21 cellular contexts compared by ENCODE assay signal in genomic region chr20:57528148-57528547, GRCh38. TPM values are rescaled to one million over a fixed set of nuclear protein-coding genes. Genes with fewer than 3 reads are reported as not detected.
DNase-seq lines count a peak whose midpoint lies in the region; ATAC-seq and TF ChIP-seq lines count a peak whose summit lies in the region.
"Had no signal": no experiment of that assay in that cellular context is flagged by ENCODE, and none has a peak within 500 bp of the region (broad histone marks: within the 10 kb centered on the region; RNA-seq: fewer than 3 reads in every experiment).

No MANE protein-coding gene starts in this region.

- 79% methylated on average over 4 of the region's 4 CpGs for whole genome bisulfite sequencing in right lobe of liver (ENCODE audit: insufficient coverage, low coverage, low lambda C conversion rate, missing lambda C conversion rate)
- WGBS in mesendoderm (ENCODE audit: extremely low coverage, insufficient coverage, low lambda C conversion rate) = no CpG with 5 or more reads among the region's 4 CpGs

- H2BK120ac ChIP-seq in mesendoderm (ENCODE audit: low read depth, low read length) = no peak overlapping the region

- H3K56ac ChIP-seq in mesendoderm (ENCODE audit: low read length) = no peak overlapping the region

- H4K5ac ChIP-seq in mesendoderm (ENCODE audit: low read length) = no peak overlapping the region

- H3K4me1 ChIP-seq in right lobe of liver (peaks cover 0 to 41% (median 12%) of the 10 kb centered on the region in 4 donors), mesendoderm (ENCODE audit: control insufficient read depth, low read depth, low read length) (no peaks in the 10 kb centered on the region)

- no peaks in the 10 kb centered on the region for H3K79me2 ChIP-seq in mesendoderm (ENCODE audit: control insufficient read depth, insufficient read depth, low read length)

- H3K9ac ChIP-seq in mesendoderm (ENCODE audit: low read length) = no peak overlapping the region

- H3K79me1 ChIP-seq in mesendoderm (ENCODE audit: low read length) = no peaks in the 10 kb centered on the region

- H2AK5ac ChIP-seq in mesendoderm (ENCODE audit: low read length) = no peak overlapping the region

- H3K23ac ChIP-seq in mesendoderm (ENCODE audit: low read length) = no peak overlapping the region

- H3K27me3 ChIP-seq in right lobe of liver = no peaks in the 10 kb centered on the region
- no peaks in the 10 kb centered on the region for H3K27me3 ChIP-seq in mesendoderm (ENCODE audit: insufficient read depth, low read length, poor library complexity)

- H2BK15ac ChIP-seq in mesendoderm (replicated peaks; ENCODE audit: low read depth) = no peak overlapping the region

- DNase-seq in NCI-H69 (lab: John Stamatoyannopoulos, UW) (peak; percentile 6), left kidney (ENCODE audit: low read depth, low spot score) (peak; percentile 59), right lobe of liver (no peak), mesendoderm (no peak)
- DNase-seq: C1 segment of cervical spinal cord; Calu3; CD4-positive, alpha-beta memory T cell; COR-L47; DMS53; DMS79 treated with DMSO at 0.1 percent for 48 hours; GF-D8; GOT3 had no signal

- H3K27ac ChIP-seq in right lobe of liver = peak overlapping the region in 2 of 3 donors; percentile 98 to 99
- H3K27ac ChIP-seq in mesendoderm (ENCODE audit: low read depth, low read length) = no peak overlapping the region

- H3K4ac ChIP-seq in mesendoderm (ENCODE audit: low read depth, low read length) = no peak overlapping the region

- H3K9me3 ChIP-seq in right lobe of liver = no peaks in the 10 kb centered on the region
- H3K9me3 ChIP-seq: HAP-1 had no signal

- H2BK5ac ChIP-seq in mesendoderm (ENCODE audit: low read length) = no peak overlapping the region

- H3K36me3 ChIP-seq in right lobe of liver (no peaks in the 10 kb centered on the region), mesendoderm (ENCODE audit: control insufficient read depth, insufficient read depth, low read length) (no peaks in the 10 kb centered on the region)
- H3K36me3 ChIP-seq: HAP-1 had no signal

- H3K4me2 ChIP-seq in mesendoderm (ENCODE audit: low read length) = no peak overlapping the region

- no peak for TF ChIP-seq POLR2A in right lobe of liver (IDR thresholded peaks at IDR 0.05)

- H3K4me3 ChIP-seq in right lobe of liver (no peak overlapping the region), mesendoderm (ENCODE audit: low read length) (no peak overlapping the region)
- H3K4me3 ChIP-seq: HAP-1 had no signal

- no peak overlapping the region for H4K8ac ChIP-seq in mesendoderm (ENCODE audit: low read depth, low read length)

- intact Hi-C loops in right lobe of liver (cut with DNase I) = loop anchor here (5.0 to 10.0 kb wide), 2 partner anchors 59 to 677 kb away; no protein-coding TSS in a partner anchor

- no peak overlapping the region for H3K18ac ChIP-seq in mesendoderm (ENCODE audit: low read length)

- no peak for ATAC-seq in right lobe of liver
- ATAC-seq in HG03175 (IDR thresholded peaks at IDR 0.05; ENCODE audit: unreplicated experiment) = no peak
- no peak for ATAC-seq in HG02610 (IDR thresholded peaks at IDR 0.05; ENCODE audit: unreplicated experiment)
- no peak for ATAC-seq in GM18867 (IDR thresholded peaks at IDR 0.05; ENCODE audit: unreplicated experiment)

- no peak for TF ChIP-seq CTCF in right lobe of liver (IDR thresholded peaks at IDR 0.05)

RNA-seq across cellular contexts. Expression of gene CTCFL, which starts 3.2 kb away (rescaled TPM):
- total RNA-seq in right lobe of liver = under 1 TPM in 4 of 6 experiments, not detected in 2; 0.09 to 0.50 (median 0.33) TPM
- 0.74 TPM for polyA plus RNA-seq in mesendoderm (2013, experiment 1 of 2)
- 0.84 TPM for polyA plus RNA-seq in mesendoderm (2013, experiment 2 of 2)
- total RNA-seq: A172; Calu3; CD4-positive, alpha-beta memory T cell had no signal
- polyA plus RNA-seq: BJ; CD4-positive, alpha-beta memory T cell had no signal

RNA-seq across cellular contexts. Expression of gene PCK1, which starts 32.8 kb away (rescaled TPM):
- total RNA-seq in right lobe of liver = 1,000 to 10,000 TPM in 2 of 6 experiments, 100 to 1,000 TPM in 4; 187 to 1,757 (median 778) TPM
- not detected for polyA plus RNA-seq in mesendoderm (2013, experiment 1 of 2)
- not detected for polyA plus RNA-seq in mesendoderm (2013, experiment 2 of 2)
- total RNA-seq: A172; A673; CD4-positive, alpha-beta memory T cell; Daoy; G401 had no signal
- polyA plus RNA-seq: BJ; CD4-positive, alpha-beta memory T cell had no signal

Comparison
In these comparisons a context has a peak if more than half of its experiments do, and no peak if none do; other contexts are left out.
1. DNase-seq: peak in NCI-H69 (single experiment) and left kidney (single experiment); none in right lobe of liver (0 of 3) and mesendoderm (single experiment).